In the genomic region with DNA sequence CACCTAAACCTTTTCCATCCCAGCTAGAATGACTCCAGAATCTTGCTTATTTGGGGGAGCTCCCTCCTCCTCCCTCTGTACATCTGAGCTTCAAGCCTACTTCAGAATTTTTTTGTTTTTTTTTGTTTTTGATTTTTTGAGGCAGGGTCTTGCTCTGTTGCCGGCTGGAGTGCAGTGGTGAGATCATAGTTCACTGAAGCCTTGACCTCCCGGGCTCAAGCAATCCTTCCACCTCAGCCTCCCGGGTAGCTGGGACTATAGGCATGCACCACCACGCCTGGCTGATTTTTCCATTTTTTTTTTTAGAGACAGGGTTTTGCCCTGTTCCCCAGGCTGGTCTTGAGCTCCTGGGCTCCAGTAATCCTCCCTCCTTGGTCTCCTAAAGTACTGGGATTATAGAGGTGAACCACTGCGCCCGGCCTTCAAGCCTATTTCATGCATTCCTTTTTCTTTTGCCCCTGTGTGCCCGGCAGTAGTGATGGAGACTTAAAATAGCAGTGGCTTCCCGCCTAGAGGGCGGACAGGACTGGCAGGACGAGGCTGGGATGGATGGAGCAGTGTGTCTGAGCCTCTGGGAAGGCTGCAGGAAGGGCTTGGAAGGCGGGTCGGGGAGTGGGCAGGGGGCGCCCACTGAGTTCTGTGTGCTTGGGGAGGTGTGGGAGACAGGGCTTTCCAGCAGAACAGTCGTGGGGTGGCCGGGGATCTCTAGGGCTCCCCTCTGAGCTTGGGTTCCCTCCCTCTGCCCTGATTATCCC, we compare ENCODE assay signal across 29 cellular contexts. TPM values are rescaled to one million over a fixed set of nuclear protein-coding genes. Genes with fewer than 3 reads are reported as not detected.
A peak's percentile ranks its signal among the peaks of the same experiment; 100 is the strongest.
DNase-seq lines count a peak whose midpoint lies in the region; ATAC-seq and TF ChIP-seq lines count a peak whose summit lies in the region.
"Had no signal": no experiment of that assay in that cellular context is flagged by ENCODE, and none has a peak within 500 bp of the region (broad histone marks: within the 10 kb centered on the region; RNA-seq: fewer than 3 reads in every experiment).

No MANE protein-coding gene starts in this region.

- H2AFZ ChIP-seq in GM23338, result no peak overlapping the region
- H2AFZ ChIP-seq in smooth muscle cell (ENCODE audit: low read depth), result no peak overlapping the region

- DNase-seq in GM23338 (ENCODE audit: low spot score) (no peak), WTC11 (ENCODE audit: low spot score) (peak; percentile 11), memory B cell (ENCODE audit: low spot score in 2 of 2) (no peak), smooth muscle cell (lab: John Stamatoyannopoulos, UW; ENCODE audit: unreplicated experiment) (no peak), NCI-H1417 (lab: John Stamatoyannopoulos, UW) (no peak), T1000 (lab: John Stamatoyannopoulos, UW) (no peak), mucosa of gallbladder (ENCODE audit: low spot score) (no peak), transverse colon (no peak)
- DNase-seq: activated CD4-positive, alpha-beta T cell treated with anti-CD3 and anti-CD28 coated beads, Interleukin-2, amount 10 ng/mL, durations not matched to agents 24 days and 14 days; activated effector memory CD4-positive, alpha-beta T cell treated with Interleukin-2 at 50 U/mL for 16 hours; activated T-cell treated with anti-CD3 and anti-CD28 coated beads, Interleukin-2, amount 50 U/mL, for 1 hour; anterior cingulate cortex; CD8-positive, alpha-beta memory T cell; DMS 273 treated with DMSO at 0.1 percent for 48 hours; effector CD4-positive, alpha-beta T cell; KG1; MG63; naive B cell; NCI-H2029; NCI-H226; SJCRH30; stimulated activated naive CD4-positive, alpha-beta T cell had no signal

- no peaks in the 10 kb centered on the region for H3K9me3 ChIP-seq in smooth muscle cell (replicated peaks; ENCODE audit: low read depth)
- no peaks in the 10 kb centered on the region for H3K9me3 ChIP-seq in transverse colon
- H3K9me3 ChIP-seq: MG63, suprapubic skin, vagina had no signal

- H3K36me3 ChIP-seq in GM23338 (ENCODE audit: insufficient read depth) (no peaks in the 10 kb centered on the region), smooth muscle cell (ENCODE audit: low read depth) (no peaks in the 10 kb centered on the region), transverse colon (no peaks in the 10 kb centered on the region)
- H3K36me3 ChIP-seq: MG63, suprapubic skin, vagina had no signal

- WGBS in smooth muscle cell (ENCODE audit: low lambda C conversion rate), result 85% methylated on average over 15 of the region's 15 CpGs
- 83 to 92% methylated on average over 9 to 15 of the region's 15 CpGs for WGBS in transverse colon (ENCODE audit: low coverage in 1 of 2), 2 donors

- TF ChIP-seq CTCF in GM23338 (conservative IDR thresholded peaks at IDR 0.05; ENCODE audit: low read depth in 2 of 2) (no peak), WTC11 (IDR thresholded peaks at IDR 0.05) (no peak), smooth muscle cell (IDR thresholded peaks at IDR 0.05; ENCODE audit: borderline replicate concordance, insufficient read depth, poor library complexity, severe bottlenecking) (no peak), transverse colon (IDR thresholded peaks at IDR 0.05) (no peak)

- H3K27ac ChIP-seq in GM23338 (ENCODE audit: low read depth) (peak overlapping the region; percentile 66; the same call in 1 of the 2 replicates), smooth muscle cell (ENCODE audit: low read depth) (no peak overlapping the region), transverse colon (no peak overlapping the region)
- H3K27ac ChIP-seq: epithelial cell of prostate, HL-60, SJCRH30, suprapubic skin, vagina had no signal

- peak overlapping the region; percentile 74; the same call in 1 of the 2 replicates for H3K27ac Mint-ChIP-seq in GM23338
- H3K27ac Mint-ChIP-seq in WTC11, result peak overlapping the region; percentile 41; the same call in 1 of the 2 replicates
- H3K27ac Mint-ChIP-seq in memory B cell, result peak overlapping the region; percentile 76
- H3K27ac Mint-ChIP-seq: activated CD4-positive, alpha-beta T cell treated with anti-CD3 and anti-CD28 coated beads, Interleukin-2, amount 10 ng/mL, durations not matched to agents 24 days and 14 days; activated naive CD8-positive, alpha-beta T cell; mesothelial cell of epicardium had no signal

- H3K4me3 Mint-ChIP-seq in GM23338 (no peak overlapping the region), WTC11 (no peak overlapping the region), memory B cell (no peak overlapping the region)
- H3K4me3 Mint-ChIP-seq: activated CD4-positive, alpha-beta T cell treated with anti-CD3 and anti-CD28 coated beads, Interleukin-2, amount 10 ng/mL, durations not matched to agents 24 days and 14 days; activated naive CD8-positive, alpha-beta T cell; mesothelial cell of epicardium; naive B cell had no signal

- CTCF ChIA-PET in WTC11 (lab: Charles Lee), result interaction anchor here (1.0 to 1.8 kb wide), 6 partner anchors 21 to 215 kb away, joined by 3 to 18 read pairs (median 6); no protein-coding TSS in a partner anchor

- peaks cover 10% of the 10 kb centered on the region for H3K36me3 Mint-ChIP-seq in GM23338 (ENCODE audit: low read depth)
- H3K36me3 Mint-ChIP-seq in WTC11, result peaks cover 2% of the 10 kb centered on the region
- H3K36me3 Mint-ChIP-seq in memory B cell, result peaks cover 2% of the 10 kb centered on the region
- H3K36me3 Mint-ChIP-seq: naive B cell had no signal

- no peaks in the 10 kb centered on the region for H3K9me3 Mint-ChIP-seq in GM23338
- H3K9me3 Mint-ChIP-seq in WTC11, result no peaks in the 10 kb centered on the region
- no peaks in the 10 kb centered on the region for H3K9me3 Mint-ChIP-seq in memory B cell
- H3K9me3 Mint-ChIP-seq: activated CD4-positive, alpha-beta T cell treated with anti-CD3 and anti-CD28 coated beads, Interleukin-2, amount 10 ng/mL, durations not matched to agents 24 days and 14 days; CD8-positive, alpha-beta memory T cell; mesothelial cell of epicardium; naive B cell had no signal

- H3K27me3 ChIP-seq in GM23338 (ENCODE audit: insufficient read depth) (no peaks in the 10 kb centered on the region), smooth muscle cell (ENCODE audit: low read depth) (no peaks in the 10 kb centered on the region), transverse colon (no peaks in the 10 kb centered on the region)
- H3K27me3 ChIP-seq: MG63, SJCRH30, suprapubic skin, vagina had no signal

- H3K27me3 Mint-ChIP-seq in GM23338 (ENCODE audit: insufficient read depth, low read depth, poor library complexity) (peaks cover 7% of the 10 kb centered on the region), WTC11 (ENCODE audit: low read depth) (no peaks in the 10 kb centered on the region), memory B cell (no peaks in the 10 kb centered on the region)
- H3K27me3 Mint-ChIP-seq: activated CD4-positive, alpha-beta T cell treated with anti-CD3 and anti-CD28 coated beads, Interleukin-2, amount 10 ng/mL, durations not matched to agents 24 days and 14 days; activated naive CD8-positive, alpha-beta T cell; CD8-positive, alpha-beta memory T cell; naive B cell had no signal

- H3K79me2 ChIP-seq in GM23338 (replicated peaks; ENCODE audit: insufficient read depth) (peaks cover 100% of the 10 kb centered on the region), smooth muscle cell (ENCODE audit: low read depth) (peaks cover 100% of the 10 kb centered on the region)

- 0 out of 2 replicates have a peak, but pooled peaks cover 3% of the 10 kb centered on the region for H3F3A ChIP-seq in GM23338 (replicated peaks; ENCODE audit: low read depth)
- H3F3A ChIP-seq in smooth muscle cell (ENCODE audit: low read depth), result no peaks in the 10 kb centered on the region

- H3K4me1 ChIP-seq in GM23338 (ENCODE audit: insufficient read depth) (peaks cover 59% of the 10 kb centered on the region), smooth muscle cell (ENCODE audit: low read depth) (peaks cover 14% of the 10 kb centered on the region), transverse colon (peaks cover 0 to 8% (median 0%) of the 10 kb centered on the region in 4 donors)

- H3K9me2 ChIP-seq in GM23338 (ENCODE audit: insufficient read depth), result no peaks in the 10 kb centered on the region

- H3K4me3 ChIP-seq in GM23338 (no peak overlapping the region), smooth muscle cell (no peak overlapping the region), transverse colon (no peak overlapping the region)
- H3K4me3 ChIP-seq: MG63, SJCRH30, suprapubic skin, vagina had no signal

- POLR2A ChIA-PET in WTC11 (lab: Charles Lee), result no interaction called here

- H3K4me2 ChIP-seq in GM23338 (no peak overlapping the region), smooth muscle cell (peak overlapping the region; percentile 17)

- no peak; the same call in 2 of the 3 replicates for ATAC-seq in GM23338
- ATAC-seq in WTC11, result no peak
- no peak for ATAC-seq in memory B cell (ENCODE audit: low read depth)
- ATAC-seq: left lobe of liver had no signal

- no peak for TF ChIP-seq POLR2A in transverse colon (IDR thresholded peaks at IDR 0.05)

- intact Hi-C loops in transverse colon (cut with DNase I; ENCODE audit: low total_unique reads), result no loop called here

- no peak overlapping the region for H3K9ac ChIP-seq in smooth muscle cell (ENCODE audit: low read depth)

- in situ Hi-C loops in transverse colon (cut with MboI; ENCODE audit: low pct_ligation_motif_present in 1 of 4, low pct_unique_long_range_greater_than_20kb in 1 of 4, low sequenced_read_pairs in 3 of 4), result no loop called here

- H3K4me1 Mint-ChIP-seq in GM23338 (peaks cover 67% of the 10 kb centered on the region), WTC11 (peaks cover 69% of the 10 kb centered on the region), memory B cell (peaks cover 25% of the 10 kb centered on the region)

- no peak for TF ChIP-seq EP300 in transverse colon (IDR thresholded peaks at IDR 0.05; ENCODE audit: low read depth)

- H4K20me1 ChIP-seq in GM23338 (replicated peaks; ENCODE audit: insufficient read depth) (peaks cover 73% of the 10 kb centered on the region), smooth muscle cell (ENCODE audit: low read depth) (peaks cover 96% of the 10 kb centered on the region)

TF ChIP-seq in GM23338, 12 proteins besides CTCF, POLR2A, EP300 and RAD21 (continues in another document):
- TF ChIP-seq EZH2phosphoT487 (IDR thresholded peaks at IDR 0.05; ENCODE audit: unreplicated experiment) (no peak), EZH2 (IDR thresholded peaks at IDR 0.05; ENCODE audit: low read depth, unreplicated experiment) (no peak), ZNF331 (CRISPR knock-in tag; IDR thresholded peaks at IDR 0.05; ENCODE audit: low read depth) (no peak), ZNF114 (CRISPR knock-in tag; IDR thresholded peaks at IDR 0.05) (no peak)

TF ChIP-seq in WTC11, 78 proteins besides CTCF, POLR2A, EP300 and RAD21 (continues in another document):
- no peak for TF ChIP-seq ZNF138 (CRISPR knock-in tag; conservative IDR thresholded peaks at IDR 0.05)
- TF ChIP-seq FOXP1 (CRISPR knock-in tag; IDR thresholded peaks at IDR 0.05; ENCODE audit: borderline replicate concordance), result no peak
- TF ChIP-seq MYBL2 (CRISPR knock-in tag; IDR thresholded peaks at IDR 0.05), result no peak
- TF ChIP-seq HMGA2 (CRISPR knock-in tag; IDR thresholded peaks at IDR 0.05), result no peak

RNA-seq across cellular contexts. Expression of a gene that starts 8.8 kb away (rescaled TPM):
- total RNA-seq in GM23338 (2014; rRNA removed; shearing (Covaris generic)), result 41.4 and 64.0 TPM in 2 replicates
- 40.1 and 49.9 TPM in 2 replicates for polyA plus RNA-seq in GM23338 (2016; fragmentation: Nextera tagmentation; extraction: Ambion mirVana)
- total RNA-seq in WTC11 (2021), result 64.3 to 77.1 TPM (median 76.1 TPM) in 3 replicates
- total RNA-seq in smooth muscle cell, result 56.3 and 70.1 TPM in 2 replicates
- polyA plus RNA-seq in smooth muscle cell, result 67.5 and 78.4 TPM in 2 replicates
- total RNA-seq in mucosa of gallbladder, result 129 TPM
- total RNA-seq in transverse colon, result 100 to 1,000 TPM in 2 of 4 donors, 10 to 100 TPM in 2; 56.9 to 124 (median 93.2) TPM
